ENCODE assay signal across 31 cellular contexts in genomic region chr15:63820210-63820609, GRCh38.
"Had no signal": no experiment of that assay in that cellular context is flagged by ENCODE, and none has a peak within 500 bp of the region (broad histone marks: within the 10 kb centered on the region; RNA-seq: fewer than 3 reads in every experiment).

No MANE protein-coding gene starts in this region.

- H3K27me3 ChIP-seq: Peyer's patch, SJSA1 had no signal

- H3K4me3 ChIP-seq: Peyer's patch, SJSA1 had no signal

- H3K36me3 ChIP-seq: Peyer's patch, SJSA1 had no signal

- H3K36me3 Mint-ChIP-seq: activated CD4-positive, alpha-beta memory T cell treated with anti-CD3 and anti-CD28 coated beads for 36 hours had no signal

- H3K4me3 Mint-ChIP-seq: activated CD4-positive, alpha-beta memory T cell treated with anti-CD3 and anti-CD28 coated beads for 36 hours; activated CD4-positive, alpha-beta T cell treated with anti-CD3 and anti-CD28 coated beads, Interleukin-2, amount 10 ng/mL, durations not matched to agents 7 days and 5 days; activated T-helper 17 cell treated with anti-CD3 and anti-CD28 coated beads, Interleukin-2, amount 50 U/mL, for 72 hours; T-helper 2 cell treated with Interferon-gamma antibody and Interleukin-4, amounts not matched to agents 5 μg/mL and 100 μg/mL, for 36 hours had no signal

- ATAC-seq: PC-3 had no signal

- H3K27ac ChIP-seq: KMS-11, Peyer's patch, SJSA1 had no signal

- DNase-seq: activated CD4-positive, alpha-beta memory T cell treated with anti-CD3 and anti-CD28 coated beads for 36 hours; activated CD4-positive, alpha-beta T cell treated with anti-CD3 and anti-CD28 coated beads, Interleukin-2, amount 10 ng/mL, durations not matched to agents 7 days and 5 days; activated CD8-positive, alpha-beta memory T cell treated with anti-CD3 and anti-CD28 coated beads, Interleukin-2, amount 50 U/mL, for 4 hours; activated effector memory CD4-positive, alpha-beta T cell treated with anti-CD3 and anti-CD28 coated beads, Interleukin-2, amount 50 U/mL, for 16 hours; activated naive CD4-positive, alpha-beta T cell; activated naive CD4-positive, alpha-beta T cell treated with anti-CD3 and anti-CD28 coated beads, Interleukin-2, amount 50 U/mL, for 16 hours; activated T-cell treated with anti-CD3 and anti-CD28 coated beads for 4 hours; activated T-cell treated with anti-CD3 and anti-CD28 coated beads, Interleukin-2, amount 50 U/mL, for 48 hours; anterior cingulate cortex; central memory CD4-positive, alpha-beta T cell; MM.1S; MV-4-11; NCI-H1092; NCI-H146; NCI-H187; NCI-H2081; NCI-H345; NCI-H524 treated with DMSO at 0.1 percent for 48 hours; NK-92 treated with Interleukin-12 subunit alpha and Interleukin-12 subunit beta, amount 100 ng/mL, for 24 hours; PC-3; Peyer's patch; RPMI8226; SHP77 treated with DMSO at 0.1 percent for 48 hours had no signal

- H3K9me3 Mint-ChIP-seq: activated CD4-positive, alpha-beta memory T cell treated with anti-CD3 and anti-CD28 coated beads for 36 hours; activated CD4-positive, alpha-beta T cell treated with anti-CD3 and anti-CD28 coated beads, Interleukin-2, amount 10 ng/mL, durations not matched to agents 7 days and 5 days; activated T-helper 17 cell treated with anti-CD3 and anti-CD28 coated beads, Interleukin-2, amount 50 U/mL, for 72 hours; T-helper 2 cell treated with Interferon-gamma antibody and Interleukin-4, amounts not matched to agents 5 μg/mL and 100 μg/mL, for 36 hours had no signal

- H3K27ac Mint-ChIP-seq: activated CD4-positive, alpha-beta memory T cell treated with anti-CD3 and anti-CD28 coated beads for 36 hours; activated CD4-positive, alpha-beta T cell treated with anti-CD3 and anti-CD28 coated beads, Interleukin-2, amount 10 ng/mL, durations not matched to agents 7 days and 5 days; activated T-helper 17 cell treated with anti-CD3 and anti-CD28 coated beads, Interleukin-2, amount 50 U/mL, for 72 hours; T-helper 2 cell treated with Interferon-gamma antibody and Interleukin-4, amounts not matched to agents 5 μg/mL and 100 μg/mL, for 36 hours had no signal

- FAIRE-seq: bronchial epithelial cell, colon, TTC549 had no signal

- H3K4me1 ChIP-seq: SJSA1 had no signal

- H3K27me3 Mint-ChIP-seq: activated CD4-positive, alpha-beta memory T cell treated with anti-CD3 and anti-CD28 coated beads for 36 hours; activated CD4-positive, alpha-beta T cell treated with anti-CD3 and anti-CD28 coated beads, Interleukin-2, amount 10 ng/mL, durations not matched to agents 7 days and 5 days; activated T-helper 17 cell treated with anti-CD3 and anti-CD28 coated beads, Interleukin-2, amount 50 U/mL, for 72 hours; brain had no signal

- H3K9me3 ChIP-seq: Peyer's patch, SJSA1 had no signal
